13 cellular contexts compared by ENCODE assay signal in the genomic region with DNA sequence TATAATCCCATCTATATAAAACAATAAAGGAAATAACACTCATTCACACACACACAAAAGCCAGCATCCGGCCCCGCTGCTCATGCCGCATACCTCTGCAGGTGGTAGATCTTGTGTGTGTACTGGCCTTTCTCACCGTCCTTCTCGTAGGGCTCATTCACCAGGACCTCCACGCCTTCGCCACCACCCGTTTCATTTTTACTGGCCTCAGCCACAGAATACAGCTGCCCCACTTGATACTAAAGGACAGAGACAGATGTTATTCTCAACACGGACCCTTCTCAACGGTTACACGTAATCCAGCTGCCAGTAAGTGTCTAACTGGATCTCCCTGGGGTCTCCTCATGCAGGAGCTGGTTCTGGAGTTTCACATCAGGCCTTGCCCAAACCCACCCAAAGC.
"Had no signal": no experiment of that assay in that cellular context is flagged by ENCODE, and none has a peak within 500 bp of the region (broad histone marks: within the 10 kb centered on the region; RNA-seq: fewer than 3 reads in every experiment).

No MANE protein-coding gene starts in this region.

- H3K27me3 Mint-ChIP-seq: activated CD4-positive, alpha-beta memory T cell treated with anti-CD3 and anti-CD28 coated beads, Interleukin-2, amount 10 ng/mL, durations not matched to agents 7 days and 5 days; type B pancreatic cell had no signal

- H3K4me3 Mint-ChIP-seq: activated CD4-positive, alpha-beta memory T cell treated with anti-CD3 and anti-CD28 coated beads, Interleukin-2, amount 10 ng/mL, durations not matched to agents 7 days and 5 days; mesothelial cell of epicardium; neural crest cell; type B pancreatic cell had no signal

- H3K27ac ChIP-seq: colonic mucosa had no signal

- H3K27ac Mint-ChIP-seq: activated CD4-positive, alpha-beta memory T cell treated with anti-CD3 and anti-CD28 coated beads, Interleukin-2, amount 10 ng/mL, durations not matched to agents 7 days and 5 days; type B pancreatic cell had no signal

- H3K9me3 ChIP-seq: colonic mucosa had no signal

- H3K4me1 ChIP-seq: colonic mucosa had no signal

- H3K9me3 Mint-ChIP-seq: activated CD4-positive, alpha-beta memory T cell treated with anti-CD3 and anti-CD28 coated beads, Interleukin-2, amount 10 ng/mL, durations not matched to agents 7 days and 5 days; mesothelial cell of epicardium; neural crest cell; type B pancreatic cell had no signal

- H3K4me3 ChIP-seq: colonic mucosa had no signal

- DNase-seq: activated CD4-positive, alpha-beta memory T cell treated with anti-CD3 and anti-CD28 coated beads, Interleukin-2, amount 10 ng/mL, durations not matched to agents 7 days and 5 days; activated CD8-positive, alpha-beta memory T cell treated with anti-CD3 and anti-CD28 coated beads, Interleukin-2, amount 50 U/mL, for 4 hours; activated naive CD4-positive, alpha-beta T cell treated with Interleukin-2 at 50 U/mL for 16 hours; colonic mucosa; effector CD4-positive, alpha-beta T cell; retina; small intestine; T1000 had no signal

- H3K4me1 Mint-ChIP-seq: mesothelial cell of epicardium had no signal

- H3K27me3 ChIP-seq: colonic mucosa had no signal

- FAIRE-seq: frontal cortex, keratinocyte, small intestine had no signal
